Comparison of ENCODE assay signal across 8 cellular contexts in genomic region chr6:20680697-20681165, GRCh38.
A peak's percentile ranks its signal among the peaks of the same experiment; 100 is the strongest.
DNase-seq lines count a peak whose midpoint lies in the region; ATAC-seq and TF ChIP-seq lines count a peak whose summit lies in the region.

No MANE protein-coding gene starts in this region.

- H3K27ac Mint-ChIP-seq in T-helper 1 cell treated with Interleukin-12 subunit alpha and Interleukin-12 subunit beta and Interleukin-4 antibody, amounts not matched to agents 30 μg/mL and 1 μg/mL, for 36 hours, result peak overlapping the region; percentile 55
- peak overlapping the region; percentile 9 for H3K27ac Mint-ChIP-seq in progenitor cell of endocrine pancreas

- peaks cover 12% of the 10 kb centered on the region for H3K4me1 Mint-ChIP-seq in T-helper 1 cell treated with Interleukin-12 subunit alpha and Interleukin-12 subunit beta and Interleukin-4 antibody, amounts not matched to agents 30 μg/mL and 1 μg/mL, for 36 hours (ENCODE audit: low read depth)
- peaks cover 25% of the 10 kb centered on the region for H3K4me1 Mint-ChIP-seq in progenitor cell of endocrine pancreas (ENCODE audit: low read depth)

- DNase-seq in SIG-M5 treated with dmso at 0.1 percent for 504 hours (lab: John Stamatoyannopoulos, UW; ENCODE audit: unreplicated experiment), result peak; percentile 17
- DNase-seq in SIG-M5 (lab: John Stamatoyannopoulos, UW), result no peak
- no peak for DNase-seq in progenitor cell of endocrine pancreas (ENCODE audit: low spot score, unreplicated experiment)
- no peak for DNase-seq in germinal center (ENCODE audit: low spot score)
- DNase-seq in stimulated activated naive CD4-positive, alpha-beta T cell (lab: John Stamatoyannopoulos, UW), result no peak
- no peak for DNase-seq in DMS79 (lab: John Stamatoyannopoulos, UW)

- no peaks in the 10 kb centered on the region for H3K27me3 Mint-ChIP-seq in T-helper 1 cell treated with Interleukin-12 subunit alpha and Interleukin-12 subunit beta and Interleukin-4 antibody, amounts not matched to agents 30 μg/mL and 1 μg/mL, for 36 hours (ENCODE audit: low read depth)
- no peaks in the 10 kb centered on the region for H3K27me3 Mint-ChIP-seq in progenitor cell of endocrine pancreas

- peaks cover 9% of the 10 kb centered on the region for H3K36me3 Mint-ChIP-seq in T-helper 1 cell treated with Interleukin-12 subunit alpha and Interleukin-12 subunit beta and Interleukin-4 antibody, amounts not matched to agents 30 μg/mL and 1 μg/mL, for 36 hours (ENCODE audit: low read depth)
- peaks cover 8% of the 10 kb centered on the region for H3K36me3 Mint-ChIP-seq in progenitor cell of endocrine pancreas (ENCODE audit: insufficient read depth)

- no peak overlapping the region for H3K4me3 Mint-ChIP-seq in T-helper 1 cell treated with Interleukin-12 subunit alpha and Interleukin-12 subunit beta and Interleukin-4 antibody, amounts not matched to agents 30 μg/mL and 1 μg/mL, for 36 hours
- H3K4me3 Mint-ChIP-seq in progenitor cell of endocrine pancreas (ENCODE audit: low read depth), result no peak overlapping the region

- no peaks in the 10 kb centered on the region for H3K9me3 Mint-ChIP-seq in T-helper 1 cell treated with Interleukin-12 subunit alpha and Interleukin-12 subunit beta and Interleukin-4 antibody, amounts not matched to agents 30 μg/mL and 1 μg/mL, for 36 hours
- peaks cover 12% of the 10 kb centered on the region for H3K9me3 Mint-ChIP-seq in progenitor cell of endocrine pancreas (ENCODE audit: low read depth)

- no peak for TF ChIP-seq CTCF in progenitor cell of endocrine pancreas (IDR thresholded peaks at IDR 0.05; ENCODE audit: unreplicated experiment)

- ATAC-seq in HG02870 (IDR thresholded peaks at IDR 0.05; ENCODE audit: unreplicated experiment), result peak; percentile 68
